In genomic region chr7:101434155-101434554, GRCh38 we compare ENCODE assay signal across 7 cellular contexts.
DNase-seq lines count a peak whose midpoint lies in the region; ATAC-seq, FAIRE-seq and TF ChIP-seq lines count a peak whose summit lies in the region.
"Not testable (repeated sequence)": the region's sequence is repeated elsewhere in the genome, so short reads cannot be mapped to it uniquely, and the experiment has no call there.

No MANE protein-coding gene starts in this region.

- not testable (repeated sequence) for H3K27me3 Mint-ChIP-seq in WTC11 (ENCODE audit: low read depth); nephron (ENCODE audit: low read depth); nephron progenitor cell (ENCODE audit: low read depth, poor library complexity); neural progenitor cell (ENCODE audit: insufficient read depth, low read depth)
- peaks cover 17 to 25% of the 10 kb centered on the region in 2 donors for H3K27me3 Mint-ChIP-seq in natural killer cell treated with Interleukin-12 subunit alpha and Interleukin-12 subunit beta and Interleukin-15 and Interleukin-18, amount 100 ng/mL, for 72 hours

- TF ChIP-seq CTCF in HEK293 (tag by site-specific recombination; IDR thresholded peaks at IDR 0.05); WTC11 (IDR thresholded peaks at IDR 0.05); kidney (IDR thresholded peaks at IDR 0.05; ENCODE audit: borderline replicate concordance, extremely low read depth, insufficient read depth); nephron (IDR thresholded peaks at IDR 0.05; ENCODE audit: unreplicated experiment in 3 of 3); nephron progenitor cell (IDR thresholded peaks at IDR 0.05); neural progenitor cell (IDR thresholded peaks at IDR 0.05): not testable (repeated sequence)

- H3K79me2 ChIP-seq in neural progenitor cell (ENCODE audit: low read depth) = not testable (repeated sequence)

- H3K4me1 ChIP-seq in HEK293 (ENCODE audit: control insufficient read depth, insufficient read depth, low read length); kidney (ENCODE audit: control insufficient read depth in 1 of 2, insufficient read depth in 1 of 2, low read depth in 1 of 2, low read length in 2 of 2): not testable (repeated sequence)
- peaks cover 17% of the 10 kb centered on the region for H3K4me1 ChIP-seq in neural progenitor cell

- H3K4me2 ChIP-seq in neural progenitor cell = not testable (repeated sequence)

- CTCF ChIA-PET in HEK293 (lab: Yijun Ruan, JAX) = interaction anchor here (0.6 kb wide), 1 partner anchor 46 kb away, joined by 4 read pairs; no protein-coding TSS in a partner anchor
- CTCF ChIA-PET in WTC11 (lab: Charles Lee) = not testable (repeated sequence)

- not testable (repeated sequence) for H2AFZ ChIP-seq in neural progenitor cell (replicated peaks)

- FAIRE-seq in kidney (lab: Jason Lieb, UNC) = not testable (repeated sequence)

- POLR2A ChIA-PET in HEK293 (lab: Yijun Ruan, JAX) = interaction anchor here (0.7 kb wide), 1 partner anchor 50 kb away, joined by 3 read pairs; no protein-coding TSS in a partner anchor
- POLR2A ChIA-PET in WTC11 (lab: Charles Lee) = not testable (repeated sequence)

- not testable (repeated sequence) for H3K27ac Mint-ChIP-seq in WTC11; natural killer cell treated with Interleukin-12 subunit alpha and Interleukin-12 subunit beta and Interleukin-15 and Interleukin-18, amount 100 ng/mL, for 72 hours
- H3K27ac Mint-ChIP-seq in nephron = peak overlapping the region in 2 of 3 experiments; percentile 82 to 98
- peak overlapping the region; percentile 90 for H3K27ac Mint-ChIP-seq in nephron progenitor cell
- H3K27ac Mint-ChIP-seq in neural progenitor cell = peak overlapping the region; percentile 72

- H3K9ac ChIP-seq in kidney (ENCODE audit: low read length in 2 of 2); neural progenitor cell: not testable (repeated sequence)

- H3K9me3 Mint-ChIP-seq in WTC11; natural killer cell treated with Interleukin-12 subunit alpha and Interleukin-12 subunit beta and Interleukin-15 and Interleukin-18, amount 100 ng/mL, for 72 hours; nephron; nephron progenitor cell; neural progenitor cell: not testable (repeated sequence)

- not testable (repeated sequence) for H3K36me3 ChIP-seq in HEK293 (ENCODE audit: control insufficient read depth in 2 of 2, insufficient read depth in 1 of 2, low read length in 2 of 2); kidney (ENCODE audit: control insufficient read depth in 1 of 2, insufficient read depth in 2 of 2, low read length in 2 of 2); neural progenitor cell

- intact Hi-C loops in kidney (cut with DNase I) = not testable (repeated sequence)

- not testable (repeated sequence) for H3K27ac ChIP-seq in HEK293 (ENCODE audit: extremely low read depth, low read depth, low read length); kidney (ENCODE audit: low read depth in 2 of 2, low read length in 2 of 2); neural progenitor cell

- H3F3A ChIP-seq in neural progenitor cell (ENCODE audit: low read depth) = not testable (repeated sequence)

- not testable (repeated sequence) for H3K36me3 Mint-ChIP-seq in WTC11; natural killer cell treated with Interleukin-12 subunit alpha and Interleukin-12 subunit beta and Interleukin-15 and Interleukin-18, amount 100 ng/mL, for 72 hours; nephron (ENCODE audit: low read depth); neural progenitor cell
- H3K36me3 Mint-ChIP-seq in nephron progenitor cell (ENCODE audit: low read depth) = peaks cover 29% of the 10 kb centered on the region

- H3K9me3 ChIP-seq in HEK293 (ENCODE audit: control insufficient read depth, insufficient read depth, low read depth, low read length); kidney (ENCODE audit: control insufficient read depth in 1 of 2, low read length in 2 of 2); neural progenitor cell (ENCODE audit: low read depth): not testable (repeated sequence)

- H3K4me3 Mint-ChIP-seq in WTC11; natural killer cell treated with Interleukin-12 subunit alpha and Interleukin-12 subunit beta and Interleukin-15 and Interleukin-18, amount 100 ng/mL, for 72 hours; nephron; nephron progenitor cell; neural progenitor cell: not testable (repeated sequence)

- H3K4me1 Mint-ChIP-seq in WTC11 = peaks cover 26% of the 10 kb centered on the region
- not testable (repeated sequence) for H3K4me1 Mint-ChIP-seq in natural killer cell treated with Interleukin-12 subunit alpha and Interleukin-12 subunit beta and Interleukin-15 and Interleukin-18, amount 100 ng/mL, for 72 hours (ENCODE audit: low read depth in 2 of 2)
- peaks cover 15% of the 10 kb centered on the region for H3K4me1 Mint-ChIP-seq in nephron
- H3K4me1 Mint-ChIP-seq in nephron progenitor cell = peaks cover 37% of the 10 kb centered on the region
- peaks cover 24% of the 10 kb centered on the region for H3K4me1 Mint-ChIP-seq in neural progenitor cell

- H3K27me3 ChIP-seq in neural progenitor cell = not testable (repeated sequence)

- not testable (repeated sequence) for ATAC-seq in WTC11; natural killer cell treated with Interleukin-12 subunit alpha and Interleukin-12 subunit beta and Interleukin-15 and Interleukin-18, amount 100 ng/mL, for 72 hours

- H3K4me3 ChIP-seq in HEK293 (ENCODE audit: low read depth, low read length); kidney (ENCODE audit: low read length in 2 of 2); neural progenitor cell: not testable (repeated sequence)

- peaks cover 10% of the 10 kb centered on the region for H4K20me1 ChIP-seq in neural progenitor cell (ENCODE audit: low read depth)

- not testable (repeated sequence) for DNase-seq in WTC11 (ENCODE audit: low spot score); nephron progenitor cell; neural progenitor cell (ENCODE audit: low spot score)
- DNase-seq in kidney = peak; percentile 4
- peak; percentile 1 for DNase-seq in natural killer cell treated with Interleukin-12 subunit alpha and Interleukin-12 subunit beta and Interleukin-15 and Interleukin-18, amount 100 ng/mL, for 72 hours (ENCODE audit: low spot score)

TF ChIP-seq in HEK293, 187 proteins besides CTCF, POLR2A, EP300 and RAD21:
- TF ChIP-seq ZNF121 (tag by site-specific recombination; IDR thresholded peaks at IDR 0.05) = peak; percentile 94

TF ChIP-seq in WTC11, 78 proteins besides CTCF, POLR2A, EP300 and RAD21:
- 0 out of 2 replicates have a peak, but pooled peaks have one; percentile 30 for TF ChIP-seq GTF2I (CRISPR knock-in tag; conservative IDR thresholded peaks at IDR 0.05)
- TF ChIP-seq ZNF121 (CRISPR knock-in tag; IDR thresholded peaks at IDR 0.05) = peak; percentile 98
